In the genomic region with DNA sequence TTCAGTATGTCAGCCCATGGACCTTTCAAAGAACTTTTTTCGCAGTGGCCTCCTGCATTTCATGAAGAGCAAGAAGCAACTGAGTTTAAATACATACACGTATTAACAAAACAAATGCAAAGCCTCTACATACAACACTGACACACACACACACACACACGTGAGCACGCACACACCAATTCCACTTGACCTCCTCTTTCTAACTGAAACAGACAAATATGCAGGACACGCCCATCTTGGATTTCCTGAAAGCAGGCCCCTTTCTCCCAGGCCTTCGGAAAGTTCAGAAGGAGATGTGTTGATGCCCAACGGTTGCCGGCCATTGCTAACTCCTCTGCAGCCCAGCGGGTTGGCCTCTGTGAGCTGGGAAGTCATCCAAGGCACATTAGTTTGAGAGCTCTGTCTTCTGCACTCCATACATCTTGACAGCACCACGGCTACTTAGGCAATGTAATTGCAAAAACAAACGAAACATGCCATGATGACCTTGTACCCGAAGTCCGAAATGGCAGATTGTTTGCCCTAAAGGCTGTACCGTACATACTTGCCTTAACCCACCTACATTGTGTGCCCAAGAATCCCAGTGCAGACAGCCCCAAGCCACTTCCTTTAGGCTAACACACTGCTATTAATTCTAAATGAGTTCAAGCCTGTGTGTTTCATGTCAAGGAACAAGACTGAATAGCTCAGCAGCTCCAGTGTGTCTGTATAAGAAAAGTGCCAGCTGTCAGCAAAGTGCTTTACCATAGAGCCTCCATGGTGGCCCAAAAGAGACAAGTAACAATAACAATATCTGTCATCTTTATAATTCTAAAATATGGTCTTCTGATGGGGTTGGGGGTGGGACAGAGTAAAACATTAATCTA, we compare ENCODE assay signal across 20 cellular contexts.
DNase-seq lines count a peak whose midpoint lies in the region; ATAC-seq and TF ChIP-seq lines count a peak whose summit lies in the region.
"Had no signal": no experiment of that assay in that cellular context is flagged by ENCODE, and none has a peak within 500 bp of the region (broad histone marks: within the 10 kb centered on the region; RNA-seq: fewer than 3 reads in every experiment).

No MANE protein-coding gene starts in this region.

- in situ Hi-C loops in astrocyte of the spinal cord (cut with HindIII; ENCODE audit: low sequenced_read_pairs): no loop called here

- H3K27ac Mint-ChIP-seq in nephron progenitor cell: peak overlapping the region; percentile 73
- H3K27ac Mint-ChIP-seq: GM23338 had no signal

- intact Hi-C loops in cardiac septum (cut with DNase I): no loop called here

- no peaks in the 10 kb centered on the region for H3K27me3 ChIP-seq in cardiac muscle cell

- peaks cover 26% of the 10 kb centered on the region for H3K4me1 Mint-ChIP-seq in nephron progenitor cell
- H3K4me1 Mint-ChIP-seq: GM23338 had no signal

- no peaks in the 10 kb centered on the region for H3K9me3 ChIP-seq in cardiac muscle cell (ENCODE audit: low read depth)
- H3K9me3 ChIP-seq: A549, Caco-2 had no signal

- H3K4me3 ChIP-seq in cardiac muscle cell: no peak overlapping the region
- no peak overlapping the region for H3K4me3 ChIP-seq in astrocyte of the spinal cord (ENCODE audit: low read depth, low read length)
- H3K4me3 ChIP-seq: A549, GM23338 had no signal

- no peak for TF ChIP-seq CTCF in cardiac muscle cell (IDR thresholded peaks at IDR 0.05; ENCODE audit: low read depth, low read length)
- no peak for TF ChIP-seq CTCF in astrocyte of the spinal cord (IDR thresholded peaks at IDR 0.05; ENCODE audit: low read depth, low read length)
- TF ChIP-seq CTCF in nephron progenitor cell (IDR thresholded peaks at IDR 0.05): no peak

- no peak overlapping the region for H3K4me3 Mint-ChIP-seq in nephron progenitor cell
- H3K4me3 Mint-ChIP-seq: CD14-positive monocyte, GM23338 had no signal

- DNase-seq in cardiac muscle cell (ENCODE audit: low read depth in 1 of 2, low spot score in 1 of 2) (peak; percentile 3 to 36), cardiac septum (ENCODE audit: low spot score) (no peak), astrocyte of the spinal cord (ENCODE audit: low read depth, low spot score) (peak; percentile 15), nephron progenitor cell (no peak), NOMO-1 treated with DMSO at 0.1 percent for 48 hours (lab: John Stamatoyannopoulos, UW; ENCODE audit: unreplicated experiment) (no peak), NCI-H2196 treated with DMSO at 0.1 percent for 48 hours (lab: John Stamatoyannopoulos, UW; ENCODE audit: unreplicated experiment) (no peak), NAMALWA (ENCODE audit: low spot score) (no peak)
- DNase-seq: Caco-2, DMS53, KG1, NCI-H187 treated with DMSO at 0.1 percent for 48 hours, NCI-H345, NCI-H526 treated with DMSO at 0.1 percent for 48 hours, SHP77 treated with DMSO at 0.1 percent for 48 hours had no signal

- no peaks in the 10 kb centered on the region for H3K36me3 ChIP-seq in cardiac muscle cell

- no peaks in the 10 kb centered on the region for H3K36me3 Mint-ChIP-seq in nephron progenitor cell (ENCODE audit: low read depth)
- H3K36me3 Mint-ChIP-seq: CD14-positive monocyte had no signal

- no peak for ATAC-seq in GM19463 (IDR thresholded peaks at IDR 0.05; ENCODE audit: unreplicated experiment)
- ATAC-seq: A549, GM23338, Panc1 had no signal

- peaks cover 7% of the 10 kb centered on the region for H3K4me1 ChIP-seq in cardiac muscle cell (ENCODE audit: low read depth)
- H3K4me1 ChIP-seq: A549, Caco-2 had no signal

- no peaks in the 10 kb centered on the region for H3K27me3 Mint-ChIP-seq in nephron progenitor cell (ENCODE audit: low read depth, poor library complexity)

- peaks cover 8% of the 10 kb centered on the region for H3K9me3 Mint-ChIP-seq in nephron progenitor cell

- peak overlapping the region; percentile 20 for H3K27ac ChIP-seq in cardiac muscle cell
- H3K27ac ChIP-seq: A549, HL-60 had no signal

Comparison
In these comparisons a context has a peak if more than half of its experiments do, and no peak if none do; other contexts are left out.
1. DNase-seq: peak in cardiac muscle cell (2 of 2) and astrocyte of the spinal cord (single experiment); none in cardiac septum (single experiment), nephron progenitor cell (single experiment), NOMO-1 treated with DMSO at 0.1 percent for 48 hours (single experiment), NCI-H2196 treated with DMSO at 0.1 percent for 48 hours (single experiment) and NAMALWA (single experiment).